In genomic region chr1:114504023-114504422, GRCh38 we compare ENCODE assay signal across 16 cellular contexts.
"Had no signal": no experiment of that assay in that cellular context is flagged by ENCODE, and none has a peak within 500 bp of the region (broad histone marks: within the 10 kb centered on the region; RNA-seq: fewer than 3 reads in every experiment).

No MANE protein-coding gene starts in this region.

- H3K27me3 Mint-ChIP-seq: activated CD4-positive, alpha-beta T cell treated with anti-CD3 and anti-CD28 coated beads for 36 hours; activated CD8-positive, alpha-beta memory T cell treated with anti-CD3 and anti-CD28 coated beads, Interleukin-2, amount 10 ng/mL, durations not matched to agents 7 days and 5 days; T-helper 17 cell; type B pancreatic cell had no signal

- H3K4me3 ChIP-seq: coronary artery, gastrocnemius medialis, lung, psoas muscle, stomach had no signal

- H3K9me3 Mint-ChIP-seq: type B pancreatic cell had no signal

- H3K27ac Mint-ChIP-seq: activated CD4-positive, alpha-beta T cell treated with anti-CD3 and anti-CD28 coated beads for 36 hours; activated CD8-positive, alpha-beta memory T cell treated with anti-CD3 and anti-CD28 coated beads, Interleukin-2, amount 10 ng/mL, durations not matched to agents 7 days and 5 days; T-helper 17 cell had no signal

- H3K27ac ChIP-seq: coronary artery, gastrocnemius medialis, psoas muscle, stomach had no signal

- H3K9me3 ChIP-seq: gastrocnemius medialis, psoas muscle, stomach had no signal

- H3K4me3 Mint-ChIP-seq: activated CD4-positive, alpha-beta T cell treated with anti-CD3 and anti-CD28 coated beads for 36 hours; activated CD8-positive, alpha-beta memory T cell treated with anti-CD3 and anti-CD28 coated beads, Interleukin-2, amount 10 ng/mL, durations not matched to agents 7 days and 5 days; T-helper 17 cell; type B pancreatic cell had no signal

- H3K27me3 ChIP-seq: gastrocnemius medialis, stomach had no signal

- ATAC-seq: activated CD4-positive, alpha-beta T cell treated with anti-CD3 and anti-CD28 coated beads for 36 hours; activated CD8-positive, alpha-beta memory T cell treated with anti-CD3 and anti-CD28 coated beads, Interleukin-2, amount 10 ng/mL, durations not matched to agents 7 days and 5 days; gastrocnemius medialis; left lobe of liver; psoas muscle; right cardiac atrium; T-helper 17 cell had no signal

- DNase-seq: activated CD4-positive, alpha-beta T cell treated with anti-CD3 and anti-CD28 coated beads for 36 hours; activated CD4-positive, alpha-beta T cell treated with anti-CD3 and anti-CD28 coated beads, Interleukin-2, amount 50 U/mL, for 48 hours; activated CD8-positive, alpha-beta memory T cell treated with anti-CD3 and anti-CD28 coated beads, Interleukin-2, amount 10 ng/mL, durations not matched to agents 7 days and 5 days; aorta; gastrocnemius medialis; head of caudate nucleus; kidney; midbrain; psoas muscle; right cardiac atrium; stomach; T-helper 17 cell had no signal

- H3K36me3 ChIP-seq: gastrocnemius medialis had no signal
